In the genomic region with DNA sequence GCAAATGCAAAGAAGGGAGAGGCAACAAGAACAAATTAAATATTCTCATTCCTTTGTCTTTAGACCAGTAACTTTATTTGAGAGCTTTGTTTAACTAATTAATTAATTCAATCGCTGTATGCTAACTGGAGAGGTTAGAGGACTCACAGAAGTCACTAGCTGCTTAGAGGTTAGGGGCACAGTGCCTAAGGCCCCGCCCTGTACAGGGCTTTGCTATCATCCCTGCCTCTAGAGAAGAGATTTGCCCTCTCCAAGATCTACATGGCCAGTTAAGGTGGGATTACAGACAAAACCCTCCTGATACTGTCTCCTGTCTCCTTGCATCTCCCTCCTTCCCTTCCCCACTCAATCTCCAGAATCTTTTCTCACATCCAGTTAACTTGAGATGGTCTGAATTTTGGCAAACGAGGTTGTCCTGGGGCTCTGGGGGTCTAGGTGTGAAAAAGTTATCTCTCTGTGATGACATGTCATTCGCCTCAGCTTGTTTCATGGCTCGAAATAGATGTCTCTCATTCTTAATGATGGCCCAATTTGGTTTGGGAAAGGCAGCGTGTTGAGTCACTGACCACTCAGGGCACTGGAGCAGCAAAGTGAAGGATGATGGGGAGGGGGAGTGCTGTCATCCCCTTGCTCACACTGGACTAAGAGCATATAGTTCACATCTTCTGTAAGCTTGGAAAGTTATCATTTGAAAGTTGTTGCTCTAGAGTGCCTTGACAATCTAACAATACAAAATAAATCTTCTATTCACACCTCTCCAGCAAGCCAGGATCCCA, we compare ENCODE assay signal across 13 cellular contexts.
DNase-seq lines count a peak whose midpoint lies in the region; ATAC-seq and TF ChIP-seq lines count a peak whose summit lies in the region.
"Had no signal": no experiment of that assay in that cellular context is flagged by ENCODE, and none has a peak within 500 bp of the region (broad histone marks: within the 10 kb centered on the region; RNA-seq: fewer than 3 reads in every experiment).

No MANE protein-coding gene starts in this region.

- H3K56ac ChIP-seq in IMR-90 (ENCODE audit: extremely low read depth, insufficient read depth, low read length) = no peak overlapping the region

- dilution Hi-C loops in IMR-90 (cut with HindIII; ENCODE audit: low sequenced_read_pairs, unreplicated experiment) = no loop called here

- H3K27ac ChIP-seq in IMR-90 (ENCODE audit: insufficient read depth, low read length) (no peak overlapping the region), substantia nigra (ENCODE audit: low read depth, low read length, poor library complexity, severe bottlenecking) (peak overlapping the region; percentile 79)
- H3K27ac ChIP-seq: GM23248 had no signal

- no CpG with 5 or more reads among the region's 6 CpGs for WGBS in IMR-90 (ENCODE audit: extremely low coverage in 2 of 2, insufficient read length in 1 of 2), 2 experiments

- H3K18ac ChIP-seq in IMR-90 (ENCODE audit: low read depth, low read length) = no peak overlapping the region

- H2BK120ac ChIP-seq in IMR-90 (ENCODE audit: low read depth, low read length) = no peak overlapping the region

- TF ChIP-seq POLR2A in IMR-90 (IDR thresholded peaks at IDR 0.05; ENCODE audit: low read depth, low read length) = no peak

- no peaks in the 10 kb centered on the region for H3K36me3 ChIP-seq in IMR-90 (ENCODE audit: control insufficient read depth, insufficient read depth, low read length)

- intact Hi-C loops in IMR-90 (cut with micrococcal nuclease) = no loop called here

- no peak overlapping the region for H3K14ac ChIP-seq in IMR-90 (replicated peaks; ENCODE audit: low read depth, low read length)

- CTCF ChIA-PET in IMR-90 (lab: Yijun Ruan, JAX) = no interaction called here

- H3K9me3 ChIP-seq in IMR-90 (ENCODE audit: control insufficient read depth, insufficient read depth, low read length) = no peaks in the 10 kb centered on the region

- no peak overlapping the region for H2BK5ac ChIP-seq in IMR-90 (ENCODE audit: low read depth, low read length, poor library complexity, severe bottlenecking)

- no peak overlapping the region for H3K23ac ChIP-seq in IMR-90 (ENCODE audit: low read depth, low read length)

- H3K79me1 ChIP-seq in IMR-90 (ENCODE audit: low read depth in 1 of 2, low read length in 2 of 2) = peaks cover 16 to 17% of the 10 kb centered on the region in 2 experiments; a peak in 2 of 4 replicates

- H3K4me1 ChIP-seq in IMR-90 (ENCODE audit: control insufficient read depth, insufficient read depth, low read length) = peaks cover 2% of the 10 kb centered on the region; the same call in 1 of the 2 replicates

- H3K4me3 ChIP-seq in IMR-90 (ENCODE audit: insufficient read depth, low read depth, low read length) = no peak overlapping the region
- H3K4me3 ChIP-seq: GM12878, GM23248 had no signal

- no peak overlapping the region for H3K9ac ChIP-seq in IMR-90 (ENCODE audit: low read depth, low read length)
- H3K9ac ChIP-seq: GM23248 had no signal

- no peak overlapping the region; the same call in 1 of the 2 replicates for H2AK5ac ChIP-seq in IMR-90 (ENCODE audit: low read depth, low read length)

- H3K27me3 ChIP-seq in IMR-90 (ENCODE audit: control insufficient read depth, insufficient read depth, low read length) = no peaks in the 10 kb centered on the region

- no peak for ATAC-seq in IMR-90 (ENCODE audit: low read depth)
- ATAC-seq in esophagus mucosa = no peak
- ATAC-seq in HG02885 (IDR thresholded peaks at IDR 0.05; ENCODE audit: poor library complexity, unreplicated experiment) = no peak
- ATAC-seq: GM12878, HCT116 had no signal

- POLR2A ChIA-PET in IMR-90 (lab: Charles Lee; ENCODE audit: unreplicated experiment) = no interaction called here

- H2BK20ac ChIP-seq in IMR-90 (ENCODE audit: low read depth, low read length) = no peak overlapping the region

- H4K8ac ChIP-seq in IMR-90 (ENCODE audit: low read depth in 2 of 2, low read length in 2 of 2) = no peak overlapping the region

- no peak for TF ChIP-seq CTCF in IMR-90 (conservative IDR thresholded peaks at IDR 0.05; ENCODE audit: low read depth, low read length)

- TF ChIP-seq RAD21 in IMR-90 (IDR thresholded peaks at IDR 0.05; ENCODE audit: low read length) = no peak

- no peak overlapping the region for H2AFZ ChIP-seq in IMR-90 (replicated peaks; ENCODE audit: low read length, poor library complexity)
- H2AFZ ChIP-seq: GM23248 had no signal

- DNase-seq in Daoy (ENCODE audit: low read depth) (peak; percentile 15), IMR-90 (peak; percentile 38), kidney tubule cell (ENCODE audit: low spot score) (peak; percentile 19), substantia nigra (lab: John Stamatoyannopoulos, UW) (no peak), SW 1271 (lab: John Stamatoyannopoulos, UW) (no peak)
- DNase-seq: Calu3; CD4-positive, alpha-beta T cell; DMS 273 treated with DMSO at 0.1 percent for 48 hours; GM23248 had no signal

- no peak overlapping the region for H4K5ac ChIP-seq in IMR-90 (ENCODE audit: low read depth, low read length)

- no peaks in the 10 kb centered on the region for H4K20me1 ChIP-seq in IMR-90 (ENCODE audit: insufficient read depth, low read length)

- no peak overlapping the region for H2AK9ac ChIP-seq in IMR-90 (replicated peaks; ENCODE audit: low read depth, low read length, poor library complexity)

- H3K9me1 ChIP-seq in IMR-90 (ENCODE audit: insufficient read depth, low read length) = no peaks in the 10 kb centered on the region; the same call in 1 of the 2 replicates

- no peak overlapping the region for H4K91ac ChIP-seq in IMR-90 (ENCODE audit: insufficient read depth, low read depth, low read length)

- no TSS peak for BruUV-seq in IMR-90 (replicated peaks; lab: Mats Ljungman, UMichigan)

- no peak overlapping the region for H3K4ac ChIP-seq in IMR-90 (ENCODE audit: low read depth, low read length)

- H2BK15ac ChIP-seq in IMR-90 (ENCODE audit: low read depth, low read length) = no peak overlapping the region

- in situ Hi-C loops in IMR-90 (cut with MboI; ENCODE audit: low sequenced_read_pairs) = no loop called here

- H3K4me2 ChIP-seq in IMR-90 (ENCODE audit: low read depth, low read length) = no peak overlapping the region

TF ChIP-seq in IMR-90, 13 proteins besides CTCF, POLR2A, EP300 and RAD21:
- TF ChIP-seq RFX5 (IDR thresholded peaks at IDR 0.05; ENCODE audit: low read depth, low read length) (no peak), BHLHE40 (IDR thresholded peaks at IDR 0.05; ENCODE audit: low read depth, low read length) (no peak), CEBPB (IDR thresholded peaks at IDR 0.05; ENCODE audit: low read depth, low read length) (peak; percentile 33; the same call in 1 of the 2 replicates), ELK1 (IDR thresholded peaks at IDR 0.05; ENCODE audit: borderline replicate concordance, low read depth, low read length) (no peak), FOS (IDR thresholded peaks at IDR 0.05; ENCODE audit: low read depth, low read length) (0 out of 2 replicates have a peak, but pooled peaks have one; percentile 10)

Comparison
In these comparisons a context has a peak if more than half of its experiments do, and no peak if none do; other contexts are left out.
1. DNase-seq: peak in Daoy (single experiment), IMR-90 (single experiment) and kidney tubule cell (single experiment); none in substantia nigra (0 of 49) and SW 1271 (0 of 2).